Comparison of ENCODE assay signal across 23 cellular contexts in genomic region chr5:126172812-126173211, GRCh38.
DNase-seq lines count a peak whose midpoint lies in the region; ATAC-seq and TF ChIP-seq lines count a peak whose summit lies in the region.
"Had no signal": no experiment of that assay in that cellular context is flagged by ENCODE, and none has a peak within 500 bp of the region (broad histone marks: within the 10 kb centered on the region; RNA-seq: fewer than 3 reads in every experiment).

No MANE protein-coding gene starts in this region.

- H3K4me1 ChIP-seq in endodermal cell (ENCODE audit: control insufficient read depth, insufficient read depth, low read length) = peaks cover 9% of the 10 kb centered on the region
- H3K4me1 ChIP-seq: BLaER1 had no signal

- no peaks in the 10 kb centered on the region for H3K36me3 Mint-ChIP-seq in endodermal cell (ENCODE audit: low read depth)
- H3K36me3 Mint-ChIP-seq in neural crest cell (ENCODE audit: low read depth) = peaks cover 20% of the 10 kb centered on the region
- H3K36me3 Mint-ChIP-seq: CD14-positive monocyte; CD4-positive, alpha-beta memory T cell; CD4-positive, CD25-positive, alpha-beta regulatory T cell; CD8-positive, alpha-beta memory T cell had no signal

- H3K4me1 Mint-ChIP-seq in endodermal cell (peaks cover 10% of the 10 kb centered on the region), neural crest cell (no peaks in the 10 kb centered on the region)
- H3K4me1 Mint-ChIP-seq: CD14-positive monocyte; CD4-positive, alpha-beta memory T cell; CD4-positive, CD25-positive, alpha-beta regulatory T cell; CD8-positive, alpha-beta memory T cell had no signal

- 100% methylated on average over 1 of the region's 1 CpG; no CpG with 5 or more reads in 1 of the 2 experiments for WGBS in endodermal cell (ENCODE audit: insufficient coverage in 1 of 2, insufficient read length in 1 of 2), 2 experiments

- no peak overlapping the region for H3K9ac ChIP-seq in endodermal cell (ENCODE audit: extremely low read depth, low read length, poor library complexity, severe bottlenecking)
- H3K9ac ChIP-seq: BLaER1 had no signal

- H3K27me3 ChIP-seq in endodermal cell (ENCODE audit: control insufficient read depth, insufficient read depth, low read length, poor library complexity, severe bottlenecking) = no peaks in the 10 kb centered on the region
- H3K27me3 ChIP-seq: BE2C, BLaER1 had no signal

- H3K36me3 ChIP-seq in endodermal cell (ENCODE audit: control insufficient read depth, insufficient read depth, low read length) = no peaks in the 10 kb centered on the region
- H3K36me3 ChIP-seq: BE2C, BLaER1 had no signal

- H3K4me3 ChIP-seq in endodermal cell (ENCODE audit: low read length) = peak overlapping the region; percentile 27
- H3K4me3 ChIP-seq: BLaER1, GM12878 had no signal

- TF ChIP-seq CTCF in endodermal cell (conservative IDR thresholded peaks at IDR 0.05) (no peak), neural crest cell (conservative IDR thresholded peaks at IDR 0.05) (no peak)

- no peak overlapping the region for H3K27ac ChIP-seq in endodermal cell (ENCODE audit: low read depth, low read length)
- H3K27ac ChIP-seq: BLaER1 had no signal

- H3K4me3 Mint-ChIP-seq in endodermal cell (no peak overlapping the region), neural crest cell (no peak overlapping the region)
- H3K4me3 Mint-ChIP-seq: CD14-positive monocyte; CD4-positive, alpha-beta memory T cell; CD4-positive, CD25-positive, alpha-beta regulatory T cell; CD8-positive, alpha-beta memory T cell had no signal

- DNase-seq in endodermal cell (no peak), left lobe of liver (ENCODE audit: low spot score) (no peak), neural crest cell (ENCODE audit: low read depth, low spot score) (no peak), NCI-H1092 treated with DMSO at 0.1 percent for 48 hours (lab: John Stamatoyannopoulos, UW) (no peak)
- DNase-seq: 8988T; ACHN; BE2C; C1 segment of cervical spinal cord; CD4-positive, alpha-beta memory T cell; CD4-positive, CD25-positive, alpha-beta regulatory T cell; CD8-positive, alpha-beta memory T cell; COR-L47; DMS 273 treated with DMSO at 0.1 percent for 48 hours; DMS153; DMS53; DMS79; DND-41; EL; GDM1 had no signal

- H3K27me3 Mint-ChIP-seq in endodermal cell (ENCODE audit: insufficient read depth) = no peaks in the 10 kb centered on the region
- no peaks in the 10 kb centered on the region for H3K27me3 Mint-ChIP-seq in neural crest cell (ENCODE audit: low read depth)
- H3K27me3 Mint-ChIP-seq: CD4-positive, alpha-beta memory T cell; CD4-positive, CD25-positive, alpha-beta regulatory T cell; CD8-positive, alpha-beta memory T cell had no signal

- peaks cover 16% of the 10 kb centered on the region for H3K9me3 ChIP-seq in endodermal cell (ENCODE audit: control insufficient read depth, low read length)
- H3K9me3 ChIP-seq: BE2C had no signal

- H3K27ac Mint-ChIP-seq in endodermal cell = no peak overlapping the region
- peak overlapping the region; percentile 57 for H3K27ac Mint-ChIP-seq in neural crest cell (ENCODE audit: unreplicated experiment)
- H3K27ac Mint-ChIP-seq: CD14-positive monocyte; CD4-positive, alpha-beta memory T cell; CD4-positive, CD25-positive, alpha-beta regulatory T cell; CD8-positive, alpha-beta memory T cell had no signal

- ATAC-seq in left lobe of liver = peak; percentile 43
- ATAC-seq in HG02973 (IDR thresholded peaks at IDR 0.05; ENCODE audit: unreplicated experiment) = no peak
- ATAC-seq: GM12878 had no signal

- H3K9me3 Mint-ChIP-seq in endodermal cell = peaks cover 6% of the 10 kb centered on the region
- H3K9me3 Mint-ChIP-seq in neural crest cell = peaks cover 29% of the 10 kb centered on the region
